In the genomic region with DNA sequence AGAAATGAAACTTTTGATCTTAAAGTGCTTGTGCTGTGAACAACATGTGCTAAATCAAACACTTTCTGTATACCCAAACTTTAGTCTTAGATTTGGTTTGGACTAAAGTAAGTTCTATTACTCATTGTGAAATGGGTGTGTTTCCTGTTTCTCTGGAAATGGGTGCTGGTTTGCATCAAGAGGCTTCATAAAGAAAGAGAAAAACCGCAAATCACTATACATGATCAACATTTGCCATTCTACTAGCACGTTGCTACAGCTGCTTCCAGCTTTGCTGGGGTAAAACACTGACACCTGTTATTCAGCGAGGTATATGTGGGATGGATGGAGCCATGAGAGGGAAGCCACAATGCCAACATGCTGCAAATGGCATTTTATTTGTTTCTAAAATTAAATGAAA, we compare ENCODE assay signal across 10 cellular contexts.
A peak's percentile ranks its signal among the peaks of the same experiment; 100 is the strongest.
DNase-seq lines count a peak whose midpoint lies in the region; ATAC-seq and TF ChIP-seq lines count a peak whose summit lies in the region.
"Had no signal": no experiment of that assay in that cellular context is flagged by ENCODE, and none has a peak within 500 bp of the region (broad histone marks: within the 10 kb centered on the region; RNA-seq: fewer than 3 reads in every experiment).

No MANE protein-coding gene starts in this region.

- H3K27me3 ChIP-seq in tibial nerve (no peaks in the 10 kb centered on the region), BE2C (no peaks in the 10 kb centered on the region)

- peak; percentile 12 for DNase-seq in RPMI8226
- peak; percentile 1 to 15 for DNase-seq in stimulated activated CD4-positive, alpha-beta T cell treated with anti-CD3 and anti-CD28 coated beads, Interleukin-15, amount 100 ng/mL, for 1 hour (ENCODE audit: low read depth in 1 of 2, low spot score in 1 of 2)
- no peak for DNase-seq in tibial nerve (ENCODE audit: low spot score in 2 of 2)
- DNase-seq in BE2C = no peak
- DNase-seq in NCI-H526 treated with DMSO at 0.1 percent for 48 hours (lab: John Stamatoyannopoulos, UW) = no peak
- no peak for DNase-seq in pons (ENCODE audit: low spot score)

- H3K4me3 ChIP-seq in tibial nerve (no peak overlapping the region), BE2C (ENCODE audit: low read depth, low read length) (no peak overlapping the region)
- H3K4me3 ChIP-seq: SK-N-MC had no signal

- peak; percentile 95 for ATAC-seq in GM19023 (IDR thresholded peaks at IDR 0.05; ENCODE audit: unreplicated experiment)
- peak; percentile 81 for ATAC-seq in HG02759 (IDR thresholded peaks at IDR 0.05; ENCODE audit: unreplicated experiment)

- WGBS in tibial nerve, 2 donors = 92% methylated on average over 3 of the region's 3 CpGs

- TF ChIP-seq EP300 in tibial nerve (IDR thresholded peaks at IDR 0.05) = no peak

- H3K27ac ChIP-seq in tibial nerve = no peak overlapping the region
- H3K27ac ChIP-seq: HL-60, SK-N-MC had no signal

- H3K9me3 ChIP-seq in tibial nerve (no peaks in the 10 kb centered on the region), BE2C (no peaks in the 10 kb centered on the region)

- no peak for TF ChIP-seq POLR2A in tibial nerve (IDR thresholded peaks at IDR 0.05)

- H3K4me1 ChIP-seq in tibial nerve = no peaks in the 10 kb centered on the region
- H3K4me1 ChIP-seq in BE2C = no peaks in the 10 kb centered on the region

- H3K36me3 ChIP-seq in tibial nerve = no peaks in the 10 kb centered on the region
- H3K36me3 ChIP-seq in BE2C = no peaks in the 10 kb centered on the region

- TF ChIP-seq CTCF in tibial nerve (IDR thresholded peaks at IDR 0.05) = no peak
- TF ChIP-seq CTCF in BE2C (IDR thresholded peaks at IDR 0.05; ENCODE audit: low read depth, low read length) = no peak

Comparison
In these comparisons a context has a peak if more than half of its experiments do, and no peak if none do; other contexts are left out.
1. DNase-seq: peak in RPMI8226 (single experiment) and stimulated activated CD4-positive, alpha-beta T cell treated with anti-CD3 and anti-CD28 coated beads, Interleukin-15, amount 100 ng/mL, for 1 hour (2 of 2); none in tibial nerve (0 of 2), BE2C (single experiment), NCI-H526 treated with DMSO at 0.1 percent for 48 hours (single experiment) and pons (single experiment).